1 cellular context compared by ENCODE assay signal in genomic region chr12:52925717-52926595, GRCh38.
A peak's percentile ranks its signal among the peaks of the same experiment; 100 is the strongest.
TF ChIP-seq lines count a peak whose summit lies in the region.

No MANE protein-coding gene starts in this region.

TF ChIP-seq in HepG2, 621 proteins besides CTCF, POLR2A, EP300 and RAD21 (continued from another document and continues in another):
- no peak for TF ChIP-seq NONO (IDR thresholded peaks at IDR 0.05)
- TF ChIP-seq NONO (CRISPR knock-in tag; conservative IDR thresholded peaks at IDR 0.05), result 0 out of 2 replicates have a peak, but pooled peaks have one; percentile 11
- TF ChIP-seq RAD51 (IDR thresholded peaks at IDR 0.05; ENCODE audit: borderline replicate concordance), result no peak
- no peak for TF ChIP-seq ZNF577 (CRISPR knock-in tag; IDR thresholded peaks at IDR 0.05; ENCODE audit: borderline replicate concordance, low read depth)
- TF ChIP-seq, protein P1, sequence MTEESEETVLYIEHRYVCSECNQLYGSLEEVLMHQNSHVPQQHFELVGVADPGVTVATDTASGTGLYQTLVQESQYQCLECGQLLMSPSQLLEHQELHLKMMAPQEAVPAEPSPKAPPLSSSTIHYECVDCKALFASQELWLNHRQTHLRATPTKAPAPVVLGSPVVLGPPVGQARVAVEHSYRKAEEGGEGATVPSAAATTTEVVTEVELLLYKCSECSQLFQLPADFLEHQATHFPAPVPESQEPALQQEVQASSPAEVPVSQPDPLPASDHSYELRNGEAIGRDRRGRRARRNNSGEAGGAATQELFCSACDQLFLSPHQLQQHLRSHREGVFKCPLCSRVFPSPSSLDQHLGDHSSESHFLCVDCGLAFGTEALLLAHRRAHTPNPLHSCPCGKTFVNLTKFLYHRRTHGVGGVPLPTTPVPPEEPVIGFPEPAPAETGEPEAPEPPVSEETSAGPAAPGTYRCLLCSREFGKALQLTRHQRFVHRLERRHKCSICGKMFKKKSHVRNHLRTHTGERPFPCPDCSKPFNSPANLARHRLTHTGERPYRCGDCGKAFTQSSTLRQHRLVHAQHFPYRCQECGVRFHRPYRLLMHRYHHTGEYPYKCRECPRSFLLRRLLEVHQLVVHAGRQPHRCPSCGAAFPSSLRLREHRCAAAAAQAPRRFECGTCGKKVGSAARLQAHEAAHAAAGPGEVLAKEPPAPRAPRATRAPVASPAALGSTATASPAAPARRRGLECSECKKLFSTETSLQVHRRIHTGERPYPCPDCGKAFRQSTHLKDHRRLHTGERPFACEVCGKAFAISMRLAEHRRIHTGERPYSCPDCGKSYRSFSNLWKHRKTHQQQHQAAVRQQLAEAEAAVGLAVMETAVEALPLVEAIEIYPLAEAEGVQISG (CRISPR knock-in tag; IDR thresholded peaks at IDR 0.05), result 0 out of 2 replicates have a peak, but pooled peaks have one; percentile 17
- no peak for TF ChIP-seq ZNF703 (CRISPR knock-in tag; IDR thresholded peaks at IDR 0.05; ENCODE audit: borderline replicate concordance)
- no peak for TF ChIP-seq MZF1 (CRISPR knock-in tag; IDR thresholded peaks at IDR 0.05; ENCODE audit: borderline replicate concordance)
- TF ChIP-seq ZNF382 (CRISPR knock-in tag; IDR thresholded peaks at IDR 0.05; ENCODE audit: borderline replicate concordance), result no peak
- TF ChIP-seq, protein P2, sequence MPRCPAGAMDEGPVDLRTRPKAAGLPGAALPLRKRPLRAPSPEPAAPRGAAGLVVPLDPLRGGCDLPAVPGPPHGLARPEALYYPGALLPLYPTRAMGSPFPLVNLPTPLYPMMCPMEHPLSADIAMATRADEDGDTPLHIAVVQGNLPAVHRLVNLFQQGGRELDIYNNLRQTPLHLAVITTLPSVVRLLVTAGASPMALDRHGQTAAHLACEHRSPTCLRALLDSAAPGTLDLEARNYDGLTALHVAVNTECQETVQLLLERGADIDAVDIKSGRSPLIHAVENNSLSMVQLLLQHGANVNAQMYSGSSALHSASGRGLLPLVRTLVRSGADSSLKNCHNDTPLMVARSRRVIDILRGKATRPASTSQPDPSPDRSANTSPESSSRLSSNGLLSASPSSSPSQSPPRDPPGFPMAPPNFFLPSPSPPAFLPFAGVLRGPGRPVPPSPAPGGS (CRISPR knock-in tag; IDR thresholded peaks at IDR 0.05), result no peak
- no peak for TF ChIP-seq NFE2L1 (CRISPR knock-in tag; IDR thresholded peaks at IDR 0.05; ENCODE audit: borderline replicate concordance)
- TF ChIP-seq, protein P3, sequence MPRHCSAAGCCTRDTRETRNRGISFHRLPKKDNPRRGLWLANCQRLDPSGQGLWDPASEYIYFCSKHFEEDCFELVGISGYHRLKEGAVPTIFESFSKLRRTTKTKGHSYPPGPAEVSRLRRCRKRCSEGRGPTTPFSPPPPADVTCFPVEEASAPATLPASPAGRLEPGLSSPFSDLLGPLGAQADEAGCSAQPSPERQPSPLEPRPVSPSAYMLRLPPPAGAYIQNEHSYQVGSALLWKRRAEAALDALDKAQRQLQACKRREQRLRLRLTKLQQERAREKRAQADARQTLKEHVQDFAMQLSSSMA (CRISPR knock-in tag; IDR thresholded peaks at IDR 0.05), result no peak
- no peak for TF ChIP-seq TCF7L2 (IDR thresholded peaks at IDR 0.05; ENCODE audit: low read depth, low read length)
- TF ChIP-seq ZSCAN31 (CRISPR knock-in tag; IDR thresholded peaks at IDR 0.05; ENCODE audit: low read depth), result no peak
- TF ChIP-seq SOX6 (IDR thresholded peaks at IDR 0.05), result no peak
- TF ChIP-seq SOX6 (CRISPR knock-in tag; IDR thresholded peaks at IDR 0.05), result 0 out of 2 replicates have a peak, but pooled peaks have one; percentile 21
- TF ChIP-seq SOX13 (IDR thresholded peaks at IDR 0.05), result no peak
- peak in 1 of 2 experiments; percentile 37; a peak in 2 of 4 replicates for TF ChIP-seq SOX13 (CRISPR knock-in tag; conservative IDR thresholded peaks at IDR 0.05 in 1 of 2, IDR thresholded peaks at IDR 0.05 in 1 of 2)
- TF ChIP-seq TP53 (CRISPR knock-in tag; conservative IDR thresholded peaks at IDR 0.05), result no peak
- peak; percentile 23; the same call in 1 of the 2 replicates for TF ChIP-seq NCOR1 (IDR thresholded peaks at IDR 0.05; ENCODE audit: borderline replicate concordance, low read length)
- TF ChIP-seq KLF13 (CRISPR knock-in tag; IDR thresholded peaks at IDR 0.05), result no peak
- TF ChIP-seq ZNF780A (CRISPR knock-in tag; IDR thresholded peaks at IDR 0.05), result 0 out of 2 replicates have a peak, but pooled peaks have one; percentile 28
- TF ChIP-seq ZBTB7B (CRISPR knock-in tag; IDR thresholded peaks at IDR 0.05), result peak; percentile 49; the same call in 1 of the 2 replicates
- no peak for TF ChIP-seq HMG20A (CRISPR knock-in tag; IDR thresholded peaks at IDR 0.05; ENCODE audit: borderline replicate concordance)
- TF ChIP-seq ZNF235 (CRISPR knock-in tag; IDR thresholded peaks at IDR 0.05; ENCODE audit: borderline replicate concordance), result no peak
- TF ChIP-seq, protein P4, sequence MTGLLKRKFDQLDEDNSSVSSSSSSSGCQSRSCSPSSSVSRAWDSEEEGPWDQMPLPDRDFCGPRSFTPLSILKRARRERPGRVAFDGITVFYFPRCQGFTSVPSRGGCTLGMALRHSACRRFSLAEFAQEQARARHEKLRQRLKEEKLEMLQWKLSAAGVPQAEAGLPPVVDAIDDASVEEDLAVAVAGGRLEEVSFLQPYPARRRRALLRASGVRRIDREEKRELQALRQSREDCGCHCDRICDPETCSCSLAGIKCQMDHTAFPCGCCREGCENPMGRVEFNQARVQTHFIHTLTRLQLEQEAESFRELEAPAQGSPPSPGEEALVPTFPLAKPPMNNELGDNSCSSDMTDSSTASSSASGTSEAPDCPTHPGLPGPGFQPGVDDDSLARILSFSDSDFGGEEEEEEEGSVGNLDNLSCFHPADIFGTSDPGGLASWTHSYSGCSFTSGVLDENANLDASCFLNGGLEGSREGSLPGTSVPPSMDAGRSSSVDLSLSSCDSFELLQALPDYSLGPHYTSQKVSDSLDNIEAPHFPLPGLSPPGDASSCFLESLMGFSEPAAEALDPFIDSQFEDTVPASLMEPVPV (CRISPR knock-in tag; IDR thresholded peaks at IDR 0.05), result no peak
- TF ChIP-seq ZNF766 (CRISPR knock-in tag; IDR thresholded peaks at IDR 0.05; ENCODE audit: borderline replicate concordance), result no peak
- no peak for TF ChIP-seq ZNF598 (CRISPR knock-in tag; IDR thresholded peaks at IDR 0.05; ENCODE audit: borderline replicate concordance)
- TF ChIP-seq, protein P5, sequence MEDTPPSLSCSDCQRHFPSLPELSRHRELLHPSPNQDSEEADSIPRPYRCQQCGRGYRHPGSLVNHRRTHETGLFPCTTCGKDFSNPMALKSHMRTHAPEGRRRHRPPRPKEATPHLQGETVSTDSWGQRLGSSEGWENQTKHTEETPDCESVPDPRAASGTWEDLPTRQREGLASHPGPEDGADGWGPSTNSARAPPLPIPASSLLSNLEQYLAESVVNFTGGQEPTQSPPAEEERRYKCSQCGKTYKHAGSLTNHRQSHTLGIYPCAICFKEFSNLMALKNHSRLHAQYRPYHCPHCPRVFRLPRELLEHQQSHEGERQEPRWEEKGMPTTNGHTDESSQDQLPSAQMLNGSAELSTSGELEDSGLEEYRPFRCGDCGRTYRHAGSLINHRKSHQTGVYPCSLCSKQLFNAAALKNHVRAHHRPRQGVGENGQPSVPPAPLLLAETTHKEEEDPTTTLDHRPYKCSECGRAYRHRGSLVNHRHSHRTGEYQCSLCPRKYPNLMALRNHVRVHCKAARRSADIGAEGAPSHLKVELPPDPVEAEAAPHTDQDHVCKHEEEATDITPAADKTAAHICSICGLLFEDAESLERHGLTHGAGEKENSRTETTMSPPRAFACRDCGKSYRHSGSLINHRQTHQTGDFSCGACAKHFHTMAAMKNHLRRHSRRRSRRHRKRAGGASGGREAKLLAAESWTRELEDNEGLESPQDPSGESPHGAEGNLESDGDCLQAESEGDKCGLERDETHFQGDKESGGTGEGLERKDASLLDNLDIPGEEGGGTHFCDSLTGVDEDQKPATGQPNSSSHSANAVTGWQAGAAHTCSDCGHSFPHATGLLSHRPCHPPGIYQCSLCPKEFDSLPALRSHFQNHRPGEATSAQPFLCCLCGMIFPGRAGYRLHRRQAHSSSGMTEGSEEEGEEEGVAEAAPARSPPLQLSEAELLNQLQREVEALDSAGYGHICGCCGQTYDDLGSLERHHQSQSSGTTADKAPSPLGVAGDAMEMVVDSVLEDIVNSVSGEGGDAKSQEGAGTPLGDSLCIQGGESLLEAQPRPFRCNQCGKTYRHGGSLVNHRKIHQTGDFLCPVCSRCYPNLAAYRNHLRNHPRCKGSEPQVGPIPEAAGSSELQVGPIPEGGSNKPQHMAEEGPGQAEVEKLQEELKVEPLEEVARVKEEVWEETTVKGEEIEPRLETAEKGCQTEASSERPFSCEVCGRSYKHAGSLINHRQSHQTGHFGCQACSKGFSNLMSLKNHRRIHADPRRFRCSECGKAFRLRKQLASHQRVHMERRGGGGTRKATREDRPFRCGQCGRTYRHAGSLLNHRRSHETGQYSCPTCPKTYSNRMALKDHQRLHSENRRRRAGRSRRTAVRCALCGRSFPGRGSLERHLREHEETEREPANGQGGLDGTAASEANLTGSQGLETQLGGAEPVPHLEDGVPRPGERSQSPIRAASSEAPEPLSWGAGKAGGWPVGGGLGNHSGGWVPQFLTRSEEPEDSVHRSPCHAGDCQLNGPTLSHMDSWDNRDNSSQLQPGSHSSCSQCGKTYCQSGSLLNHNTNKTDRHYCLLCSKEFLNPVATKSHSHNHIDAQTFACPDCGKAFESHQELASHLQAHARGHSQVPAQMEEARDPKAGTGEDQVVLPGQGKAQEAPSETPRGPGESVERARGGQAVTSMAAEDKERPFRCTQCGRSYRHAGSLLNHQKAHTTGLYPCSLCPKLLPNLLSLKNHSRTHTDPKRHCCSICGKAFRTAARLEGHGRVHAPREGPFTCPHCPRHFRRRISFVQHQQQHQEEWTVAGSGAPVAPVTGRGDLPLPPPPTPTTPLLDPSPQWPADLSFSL (CRISPR knock-in tag; IDR thresholded peaks at IDR 0.05), result no peak
- TF ChIP-seq RXRA (CRISPR knock-in tag; IDR thresholded peaks at IDR 0.05), result peak; percentile 87
- TF ChIP-seq BCLAF1 (IDR thresholded peaks at IDR 0.05), result no peak
- TF ChIP-seq ZNF256 (CRISPR knock-in tag; conservative IDR thresholded peaks at IDR 0.05), result no peak
- TF ChIP-seq NFKBIZ (CRISPR knock-in tag; IDR thresholded peaks at IDR 0.05), result no peak
- peak; percentile 48; the same call in 1 of the 2 replicates for TF ChIP-seq TAF1 (CRISPR knock-in tag; IDR thresholded peaks at IDR 0.05)
- TF ChIP-seq, protein P6, sequence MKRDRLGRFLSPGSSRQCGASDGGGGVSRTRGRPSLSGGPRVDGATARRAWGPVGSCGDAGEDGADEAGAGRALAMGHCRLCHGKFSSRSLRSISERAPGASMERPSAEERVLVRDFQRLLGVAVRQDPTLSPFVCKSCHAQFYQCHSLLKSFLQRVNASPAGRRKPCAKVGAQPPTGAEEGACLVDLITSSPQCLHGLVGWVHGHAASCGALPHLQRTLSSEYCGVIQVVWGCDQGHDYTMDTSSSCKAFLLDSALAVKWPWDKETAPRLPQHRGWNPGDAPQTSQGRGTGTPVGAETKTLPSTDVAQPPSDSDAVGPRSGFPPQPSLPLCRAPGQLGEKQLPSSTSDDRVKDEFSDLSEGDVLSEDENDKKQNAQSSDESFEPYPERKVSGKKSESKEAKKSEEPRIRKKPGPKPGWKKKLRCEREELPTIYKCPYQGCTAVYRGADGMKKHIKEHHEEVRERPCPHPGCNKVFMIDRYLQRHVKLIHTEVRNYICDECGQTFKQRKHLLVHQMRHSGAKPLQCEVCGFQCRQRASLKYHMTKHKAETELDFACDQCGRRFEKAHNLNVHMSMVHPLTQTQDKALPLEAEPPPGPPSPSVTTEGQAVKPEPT (CRISPR knock-in tag; IDR thresholded peaks at IDR 0.05; ENCODE audit: low read depth), result no peak
- TF ChIP-seq SRSF4 (IDR thresholded peaks at IDR 0.05; ENCODE audit: low read depth, low read length, poor library complexity, severe bottlenecking), result no peak
- TF ChIP-seq ZNF292 (CRISPR knock-in tag; IDR thresholded peaks at IDR 0.05; ENCODE audit: borderline replicate concordance, low read depth), result peak; percentile 65; the same call in 1 of the 2 replicates
- TF ChIP-seq HNF4A (CRISPR knock-in tag; IDR thresholded peaks at IDR 0.05), result peak; percentile 65; the same call in 1 of the 2 replicates
- no peak for TF ChIP-seq SMYD3 (CRISPR knock-in tag; IDR thresholded peaks at IDR 0.05)
- TF ChIP-seq YEATS2 (CRISPR knock-in tag; IDR thresholded peaks at IDR 0.05; ENCODE audit: borderline replicate concordance), result 0 out of 2 replicates have a peak, but pooled peaks have one; percentile 8
- TF ChIP-seq ZKSCAN1 (IDR thresholded peaks at IDR 0.05; ENCODE audit: low read length), result no peak
- no peak for TF ChIP-seq IRF2 (CRISPR knock-in tag; IDR thresholded peaks at IDR 0.05)
- TF ChIP-seq ZNF367 (CRISPR knock-in tag; IDR thresholded peaks at IDR 0.05; ENCODE audit: borderline replicate concordance), result no peak
- no peak for TF ChIP-seq ZNF484 (CRISPR knock-in tag; IDR thresholded peaks at IDR 0.05; ENCODE audit: borderline replicate concordance, low read depth)
- no peak; the same call in 1 of the 2 replicates for TF ChIP-seq ZNF552 (CRISPR knock-in tag; IDR thresholded peaks at IDR 0.05; ENCODE audit: borderline replicate concordance)
- TF ChIP-seq SPEN (CRISPR knock-in tag; IDR thresholded peaks at IDR 0.05; ENCODE audit: low read depth), result no peak
- 0 out of 2 replicates have a peak, but pooled peaks have one; percentile 49 for TF ChIP-seq ZNF205 (CRISPR knock-in tag; IDR thresholded peaks at IDR 0.05)
- TF ChIP-seq RFXAP (CRISPR knock-in tag; IDR thresholded peaks at IDR 0.05; ENCODE audit: borderline replicate concordance), result no peak
- 0 out of 2 replicates have a peak, but pooled peaks have one; percentile 55 for TF ChIP-seq ZNF761 (CRISPR knock-in tag; conservative IDR thresholded peaks at IDR 0.05)
- no peak for TF ChIP-seq ZNF549 (CRISPR knock-in tag; IDR thresholded peaks at IDR 0.05)
- TF ChIP-seq ATF3 (CRISPR knock-in tag; IDR thresholded peaks at IDR 0.05), result 0 out of 2 replicates have a peak, but pooled peaks have one; percentile 24
- TF ChIP-seq YEATS4 (CRISPR knock-in tag; IDR thresholded peaks at IDR 0.05; ENCODE audit: borderline replicate concordance), result no peak
